ENCODE assay signal across 8 cellular contexts in genomic region chr1:203216274-203217138, GRCh38. TPM values are rescaled to one million over a fixed set of nuclear protein-coding genes. Genes with fewer than 3 reads are reported as not detected.
DNase-seq lines count a peak whose midpoint lies in the region; ATAC-seq and TF ChIP-seq lines count a peak whose summit lies in the region.

No MANE protein-coding gene starts in this region.

- H3K4me3 Mint-ChIP-seq in progenitor cell of endocrine pancreas (ENCODE audit: low read depth): no peak overlapping the region

- TF ChIP-seq CTCF in progenitor cell of endocrine pancreas (IDR thresholded peaks at IDR 0.05; ENCODE audit: unreplicated experiment): peak; percentile 80

- no peaks in the 10 kb centered on the region for H3K9me3 Mint-ChIP-seq in activated naive CD4-positive, alpha-beta T cell treated with anti-CD3 and anti-CD28 coated beads, Interleukin-2, amount 50 U/mL, for 72 hours
- no peaks in the 10 kb centered on the region for H3K9me3 Mint-ChIP-seq in progenitor cell of endocrine pancreas (ENCODE audit: low read depth)

- DNase-seq in ELF-1 (ENCODE audit: low read depth, low spot score) (peak; percentile 88), NCI-H1092 (lab: John Stamatoyannopoulos, UW) (peak; percentile 68), SK-N-MC (ENCODE audit: low read depth, low spot score) (peak; percentile 34), Right ventricle myocardium superior (no peak), progenitor cell of endocrine pancreas (ENCODE audit: low spot score, unreplicated experiment) (peak; percentile 56)
- peak in 1 of 2 donors; percentile 68 for DNase-seq in activated naive CD4-positive, alpha-beta T cell treated with anti-CD3 and anti-CD28 coated beads, Interleukin-2, amount 50 U/mL, for 72 hours (ENCODE audit: low spot score in 2 of 2)

- no peaks in the 10 kb centered on the region for H3K36me3 Mint-ChIP-seq in activated naive CD4-positive, alpha-beta T cell treated with anti-CD3 and anti-CD28 coated beads, Interleukin-2, amount 50 U/mL, for 72 hours
- no peaks in the 10 kb centered on the region for H3K36me3 Mint-ChIP-seq in progenitor cell of endocrine pancreas (ENCODE audit: insufficient read depth)

- H3K4me1 Mint-ChIP-seq in progenitor cell of endocrine pancreas (ENCODE audit: low read depth): no peaks in the 10 kb centered on the region

- no peak overlapping the region for H3K27ac ChIP-seq in SK-N-MC

- no peaks in the 10 kb centered on the region for H3K36me3 ChIP-seq in SK-N-MC (ENCODE audit: insufficient read depth, low read length)

- intact Hi-C loops in Right ventricle myocardium superior (cut with DNase I): loop anchor here (2.0 kb wide), 1 partner anchor 178 kb away; no protein-coding TSS in a partner anchor

- H3K27me3 Mint-ChIP-seq in progenitor cell of endocrine pancreas: peaks cover 69% of the 10 kb centered on the region

- peak; percentile 60 to 64 for ATAC-seq in activated naive CD4-positive, alpha-beta T cell treated with anti-CD3 and anti-CD28 coated beads, Interleukin-2, amount 50 U/mL, for 72 hours
- ATAC-seq in Right ventricle myocardium superior (ENCODE audit: poor library complexity): peak; percentile 92
- no peak for ATAC-seq in HG03460 (IDR thresholded peaks at IDR 0.05; ENCODE audit: unreplicated experiment)
- ATAC-seq in GM18870 (IDR thresholded peaks at IDR 0.05; ENCODE audit: unreplicated experiment): no peak

- no peak overlapping the region for H3K4me3 ChIP-seq in SK-N-MC

- H3K27ac Mint-ChIP-seq in activated naive CD4-positive, alpha-beta T cell treated with anti-CD3 and anti-CD28 coated beads, Interleukin-2, amount 50 U/mL, for 72 hours: no peak overlapping the region
- H3K27ac Mint-ChIP-seq in progenitor cell of endocrine pancreas: no peak overlapping the region

- no peaks in the 10 kb centered on the region for H3K9me3 ChIP-seq in SK-N-MC (ENCODE audit: low read depth, low read length)

- no peak overlapping the region for H3K9ac ChIP-seq in SK-N-MC (ENCODE audit: insufficient read length)

RNA-seq across cellular contexts. Expression of gene CHIT1, which starts 13.0 kb away (rescaled TPM):
- total RNA-seq in activated naive CD4-positive, alpha-beta T cell treated with anti-CD3 and anti-CD28 coated beads, Interleukin-2, amount 50 U/mL, for 72 hours: 1 to 10 TPM; 1.3 to 2.2 TPM
- total RNA-seq in Right ventricle myocardium superior (0.48 TPM), progenitor cell of endocrine pancreas (0.14 and 0.95 TPM in 2 replicates)

RNA-seq across cellular contexts. Expression of gene CHI3L1, which starts 30.0 kb away (rescaled TPM):
- total RNA-seq in activated naive CD4-positive, alpha-beta T cell treated with anti-CD3 and anti-CD28 coated beads, Interleukin-2, amount 50 U/mL, for 72 hours: under 1 TPM in 1 of 2 donors, not detected in 1; 0.49 TPM
- 0.32 TPM for total RNA-seq in Right ventricle myocardium superior
- not detected in 2 replicates for total RNA-seq in progenitor cell of endocrine pancreas

RNA-seq across cellular contexts. Expression of gene MYBPH, which starts 40.9 kb away (rescaled TPM):
- total RNA-seq in activated naive CD4-positive, alpha-beta T cell treated with anti-CD3 and anti-CD28 coated beads, Interleukin-2, amount 50 U/mL, for 72 hours: not detected
- total RNA-seq in Right ventricle myocardium superior (not detected), progenitor cell of endocrine pancreas (not detected in 2 replicates)

Comparison
In these comparisons a context has a peak if more than half of its experiments do, and no peak if none do; other contexts are left out.
1. ATAC-seq: peak in activated naive CD4-positive, alpha-beta T cell treated with anti-CD3 and anti-CD28 coated beads, Interleukin-2, amount 50 U/mL, for 72 hours (2 of 2) and Right ventricle myocardium superior (single experiment); none in HG03460 (single experiment) and GM18870 (single experiment).